Comparison of ENCODE assay signal across 9 cellular contexts in the genomic region with DNA sequence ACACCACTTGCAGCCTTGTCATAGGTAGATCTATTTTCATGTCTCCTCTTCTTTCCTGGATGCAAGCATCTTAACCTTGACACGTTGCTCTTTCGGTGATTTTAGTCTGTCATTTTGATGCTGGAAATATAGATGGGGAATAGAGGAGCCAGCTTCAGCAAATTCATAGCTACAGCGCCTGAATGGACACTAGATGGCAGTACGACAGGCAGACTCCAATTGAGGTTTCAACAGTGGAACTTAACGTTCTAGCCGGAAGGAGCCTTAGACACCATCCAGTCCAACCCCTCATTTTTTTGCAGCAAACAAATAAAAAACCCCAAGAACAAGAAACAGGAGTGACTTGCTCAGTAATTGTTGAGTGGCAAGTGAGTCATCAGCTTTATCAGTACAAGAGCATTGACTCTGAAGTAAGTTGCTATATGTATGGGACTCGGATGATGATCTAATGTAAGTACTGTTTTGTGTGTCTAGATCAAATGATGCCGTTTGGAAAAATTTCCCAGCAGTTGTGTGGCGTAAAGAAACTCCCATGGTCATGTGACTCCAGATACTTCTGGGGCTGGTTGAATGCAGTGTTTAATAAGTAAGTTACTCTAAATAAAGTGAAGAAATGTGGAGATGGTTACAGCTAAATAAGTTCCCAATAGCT. TPM values are rescaled to one million over a fixed set of nuclear protein-coding genes. Genes with fewer than 3 reads are reported as not detected.
DNase-seq lines count a peak whose midpoint lies in the region; ATAC-seq and TF ChIP-seq lines count a peak whose summit lies in the region.
"Had no signal": no experiment of that assay in that cellular context is flagged by ENCODE, and none has a peak within 500 bp of the region (broad histone marks: within the 10 kb centered on the region; RNA-seq: fewer than 3 reads in every experiment).

No MANE protein-coding gene starts in this region.

- H3K9me3 ChIP-seq in CD4-positive, alpha-beta memory T cell (ENCODE audit: control insufficient read depth in 1 of 2, low read length in 2 of 2) = no peaks in the 10 kb centered on the region

- POLR2A ChIA-PET in CD4-positive, alpha-beta memory T cell (lab: Charles Lee; ENCODE audit: partially characterized antibody) = interaction anchor here (1.0 to 2.6 kb wide), 7 partner anchors 10 to 687 kb away, joined by 3 to 24 read pairs (median 4); a partner anchor contains a TSS
- POLR2A ChIA-PET in activated CD4-positive, alpha-beta T cell treated with anti-CD3 and anti-CD28 coated beads, Interleukin-2, amount 10 ng/mL, durations not matched to agents 7 days and 5 days (lab: Charles Lee) = interaction anchor here (0.8 to 1.2 kb wide), 2 partner anchors 9 to 201 kb away, joined by 3 to 8 read pairs; a partner anchor contains a TSS

- H3K36me3 ChIP-seq in CD4-positive, alpha-beta memory T cell (ENCODE audit: insufficient read depth, low read length) = peaks cover 4% of the 10 kb centered on the region

- no peaks in the 10 kb centered on the region for H3K27me3 Mint-ChIP-seq in CD4-positive, alpha-beta memory T cell
- no peaks in the 10 kb centered on the region for H3K27me3 Mint-ChIP-seq in activated CD4-positive, alpha-beta T cell treated with anti-CD3 and anti-CD28 coated beads, Interleukin-2, amount 10 ng/mL, durations not matched to agents 7 days and 5 days
- H3K27me3 Mint-ChIP-seq in mesothelial cell of epicardium (ENCODE audit: low read depth) = no peaks in the 10 kb centered on the region
- H3K27me3 Mint-ChIP-seq: dendritic cell treated with granulocyte-macrophage colony-stimulating factor and Interleukin-4, amounts not matched to agents 40 ng/mL and 50 ng/mL, for 4 days had no signal

- H3K4me3 Mint-ChIP-seq in CD4-positive, alpha-beta memory T cell = no peak overlapping the region
- H3K4me3 Mint-ChIP-seq in activated CD4-positive, alpha-beta T cell treated with anti-CD3 and anti-CD28 coated beads, Interleukin-2, amount 10 ng/mL, durations not matched to agents 7 days and 5 days = no peak overlapping the region
- no peak overlapping the region for H3K4me3 Mint-ChIP-seq in mesothelial cell of epicardium
- H3K4me3 Mint-ChIP-seq: dendritic cell treated with granulocyte-macrophage colony-stimulating factor and Interleukin-4, amounts not matched to agents 40 ng/mL and 50 ng/mL, for 4 days had no signal

- intact Hi-C loops in CD4-positive, alpha-beta memory T cell (cut with micrococcal nuclease) = loop anchor here (1.0 to 10.0 kb wide), 8 partner anchors 9 to 540 kb away; a partner anchor contains a TSS

- peaks cover 4 to 20% (median 17%) of the 10 kb centered on the region in 4 donors for H3K4me1 Mint-ChIP-seq in CD4-positive, alpha-beta memory T cell
- peaks cover 22% of the 10 kb centered on the region for H3K4me1 Mint-ChIP-seq in activated CD4-positive, alpha-beta T cell treated with anti-CD3 and anti-CD28 coated beads, Interleukin-2, amount 10 ng/mL, durations not matched to agents 7 days and 5 days
- H3K4me1 Mint-ChIP-seq in mesothelial cell of epicardium = no peaks in the 10 kb centered on the region

- TF ChIP-seq CTCF in mesothelial cell of epicardium (IDR thresholded peaks at IDR 0.05; ENCODE audit: unreplicated experiment) = peak; percentile 62

- H3K27ac Mint-ChIP-seq in CD4-positive, alpha-beta memory T cell = no peak overlapping the region
- no peak overlapping the region for H3K27ac Mint-ChIP-seq in activated CD4-positive, alpha-beta T cell treated with anti-CD3 and anti-CD28 coated beads, Interleukin-2, amount 10 ng/mL, durations not matched to agents 7 days and 5 days
- H3K27ac Mint-ChIP-seq in mesothelial cell of epicardium = no peak overlapping the region
- H3K27ac Mint-ChIP-seq: dendritic cell treated with granulocyte-macrophage colony-stimulating factor and Interleukin-4, amounts not matched to agents 40 ng/mL and 50 ng/mL, for 4 days had no signal

- peaks cover 17% of the 10 kb centered on the region for H3K4me1 ChIP-seq in CD4-positive, alpha-beta memory T cell (ENCODE audit: insufficient read depth, low read length)

- H3K4me3 ChIP-seq in CD4-positive, alpha-beta memory T cell (ENCODE audit: low read length in 2 of 2) = no peak overlapping the region

- peak overlapping the region; percentile 56 for H3K27ac ChIP-seq in CD4-positive, alpha-beta memory T cell (ENCODE audit: low read depth, low read length)

- peaks cover 14 to 21% of the 10 kb centered on the region in 2 donors for H3K36me3 Mint-ChIP-seq in CD4-positive, alpha-beta memory T cell
- H3K36me3 Mint-ChIP-seq in activated CD4-positive, alpha-beta T cell treated with anti-CD3 and anti-CD28 coated beads, Interleukin-2, amount 10 ng/mL, durations not matched to agents 7 days and 5 days (ENCODE audit: low read depth) = peaks cover 23% of the 10 kb centered on the region
- H3K36me3 Mint-ChIP-seq in mesothelial cell of epicardium = peaks cover 20% of the 10 kb centered on the region

- no peaks in the 10 kb centered on the region for H3K27me3 ChIP-seq in CD4-positive, alpha-beta memory T cell (ENCODE audit: insufficient read depth, low read length)

- peak; percentile 80 to 89 (median 84) for DNase-seq in CD4-positive, alpha-beta memory T cell
- DNase-seq in NCI-H524 treated with DMSO at 0.1 percent for 48 hours (lab: John Stamatoyannopoulos, UW) = peak; percentile 48
- DNase-seq in activated CD4-positive, alpha-beta T cell treated with anti-CD3 and anti-CD28 coated beads, Interleukin-2, amount 10 ng/mL, durations not matched to agents 7 days and 5 days = peak; percentile 80
- peak; percentile 59 for DNase-seq in effector CD4-positive, alpha-beta T cell
- peak in 1 of 2 experiments; percentile 51 for DNase-seq in mesothelial cell of epicardium (ENCODE audit: low spot score in 2 of 2, unreplicated experiment in 2 of 2)
- peak; percentile 42 for DNase-seq in stimulated activated CD8-positive, alpha-beta memory T cell treated with anti-CD3 and anti-CD28 coated beads, Interleukin-2, amount 100 ng/mL, for 1 hour (ENCODE audit: low read depth in 2 of 2)

- no peaks in the 10 kb centered on the region for H3K9me3 Mint-ChIP-seq in CD4-positive, alpha-beta memory T cell
- H3K9me3 Mint-ChIP-seq in activated CD4-positive, alpha-beta T cell treated with anti-CD3 and anti-CD28 coated beads, Interleukin-2, amount 10 ng/mL, durations not matched to agents 7 days and 5 days = no peaks in the 10 kb centered on the region
- H3K9me3 Mint-ChIP-seq in mesothelial cell of epicardium = peaks cover 8% of the 10 kb centered on the region
- H3K9me3 Mint-ChIP-seq: dendritic cell treated with granulocyte-macrophage colony-stimulating factor and Interleukin-4, amounts not matched to agents 40 ng/mL and 50 ng/mL, for 4 days had no signal

- ATAC-seq in GM19351 (IDR thresholded peaks at IDR 0.05; ENCODE audit: unreplicated experiment) (peak; percentile 92), HG03457 (IDR thresholded peaks at IDR 0.05; ENCODE audit: unreplicated experiment) (peak; percentile 71)

- CTCF ChIA-PET in CD4-positive, alpha-beta memory T cell (lab: Charles Lee; ENCODE audit: partially characterized antibody) = interaction anchor here (0.7 to 4.6 kb wide), 38 partner anchors 7 to 539 kb away, joined by 3 to 50 read pairs (median 4); a partner anchor contains a TSS
- CTCF ChIA-PET in activated CD4-positive, alpha-beta T cell treated with anti-CD3 and anti-CD28 coated beads, Interleukin-2, amount 10 ng/mL, durations not matched to agents 7 days and 5 days (lab: Charles Lee) = interaction anchor here (0.5 to 3.8 kb wide), 36 partner anchors 8 to 726 kb away, joined by 3 to 40 read pairs (median 4); a partner anchor contains a TSS

RNA-seq across cellular contexts. Expression of a gene that starts 9.0 kb away (rescaled TPM):
- total RNA-seq in CD4-positive, alpha-beta memory T cell = 10 to 100 TPM; 15.9 to 19.5 TPM
- polyA plus RNA-seq in CD4-positive, alpha-beta memory T cell = 10 to 100 TPM; 14.3 to 18.8 TPM
- 10 to 100 TPM; 15.7 to 20.6 TPM for total RNA-seq in activated CD4-positive, alpha-beta T cell treated with anti-CD3 and anti-CD28 coated beads, Interleukin-2, amount 10 ng/mL, durations not matched to agents 7 days and 5 days
- 18.6 to 21.7 TPM (median 21.4 TPM) in 3 replicates for total RNA-seq in mesothelial cell of epicardium

RNA-seq across cellular contexts. Expression of a gene that starts 9.1 kb away (rescaled TPM):
- total RNA-seq in CD4-positive, alpha-beta memory T cell = 1 to 10 TPM; 4.9 to 5.5 TPM
- polyA plus RNA-seq in CD4-positive, alpha-beta memory T cell = 1 to 10 TPM; 3.0 to 6.1 TPM
- 10 to 100 TPM in 1 of 2 experiments, 1 to 10 TPM in 1; 9.6 to 12.8 TPM for total RNA-seq in activated CD4-positive, alpha-beta T cell treated with anti-CD3 and anti-CD28 coated beads, Interleukin-2, amount 10 ng/mL, durations not matched to agents 7 days and 5 days
- total RNA-seq in mesothelial cell of epicardium = 11.0 to 12.1 TPM (median 11.2 TPM) in 3 replicates
